Comparison of ENCODE assay signal across 11 cellular contexts in the genomic region with DNA sequence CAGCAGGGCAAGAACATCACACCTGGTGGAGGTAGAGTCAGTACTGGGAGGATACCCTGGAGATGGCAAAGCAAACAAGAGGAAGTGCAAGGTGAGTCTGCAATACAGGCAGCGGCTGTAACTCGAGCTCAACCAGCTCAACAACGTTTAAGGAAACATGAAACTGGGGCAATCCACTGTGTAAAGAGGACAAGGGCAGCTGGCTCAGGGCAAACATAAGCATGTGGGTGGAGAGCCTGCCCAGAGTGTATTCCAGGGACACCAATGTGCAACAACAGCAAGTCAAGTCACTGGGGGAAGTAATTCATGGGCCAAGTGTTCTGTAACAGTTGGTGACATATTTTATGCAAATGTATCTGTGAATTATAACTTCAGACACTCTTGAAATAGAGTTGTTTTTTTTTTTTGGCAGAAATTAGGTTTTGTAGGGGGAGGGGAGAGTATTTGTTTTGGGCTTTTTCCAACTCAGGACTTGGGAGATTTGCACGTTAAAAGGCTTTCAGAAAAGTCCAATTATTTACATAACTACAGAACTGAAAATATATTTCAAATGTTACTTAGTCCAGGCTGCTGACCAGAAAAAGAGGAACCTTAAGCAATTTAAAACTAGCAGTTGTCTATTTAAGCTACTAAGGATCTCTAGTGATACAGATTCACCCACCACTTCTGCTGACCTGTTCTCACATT. TPM values are rescaled to one million over a fixed set of nuclear protein-coding genes. Genes with fewer than 3 reads are reported as not detected.
DNase-seq lines count a peak whose midpoint lies in the region; ATAC-seq, FAIRE-seq and TF ChIP-seq lines count a peak whose summit lies in the region.
"Had no signal": no experiment of that assay in that cellular context is flagged by ENCODE, and none has a peak within 500 bp of the region (broad histone marks: within the 10 kb centered on the region; RNA-seq: fewer than 3 reads in every experiment).

No MANE protein-coding gene starts in this region.

- H3F3A ChIP-seq in SU-DHL-6 (ENCODE audit: insufficient read depth) = peaks cover 30% of the 10 kb centered on the region

- H3K4me3 Mint-ChIP-seq in activated naive CD4-positive, alpha-beta T cell treated with anti-CD3 and anti-CD28 coated beads for 36 hours = no peak overlapping the region
- no peak overlapping the region for H3K4me3 Mint-ChIP-seq in activated T-cell treated with anti-CD3 and anti-CD28 coated beads, Interleukin-2, amount 50 U/mL, for 72 hours

- no peaks in the 10 kb centered on the region for H4K20me1 ChIP-seq in SU-DHL-6 (ENCODE audit: low read depth, low read length)
- no peaks in the 10 kb centered on the region for H4K20me1 ChIP-seq in HepG2 (ENCODE audit: insufficient read depth, low read length)

- peak; percentile 95 for DNase-seq in DMS 273 (lab: John Stamatoyannopoulos, UW; ENCODE audit: unreplicated experiment)
- peak; percentile 97 for DNase-seq in NCI-H2029 treated with DMSO at 0.1 percent for 48 hours (lab: John Stamatoyannopoulos, UW)
- DNase-seq in HepG2 (ENCODE audit: low spot score) = peak; percentile 28
- no peak for DNase-seq in GM13976 (ENCODE audit: low spot score)
- DNase-seq in activated naive CD4-positive, alpha-beta T cell treated with anti-CD3 and anti-CD28 coated beads for 36 hours = no peak
- DNase-seq in activated T-cell treated with anti-CD3 and anti-CD28 coated beads, Interleukin-2, amount 50 U/mL, for 72 hours = no peak
- DNase-seq in activated CD4-positive, alpha-beta T cell treated with anti-CD3 and anti-CD28 coated beads for 1 hour = no peak
- DNase-seq: activated gamma-delta T cell, BE2C, Karpas-422 had no signal

- H3K4me2 ChIP-seq in SU-DHL-6 (ENCODE audit: low read depth, low read length, poor library complexity, severe bottlenecking) = peak overlapping the region; percentile 72
- H3K4me2 ChIP-seq in HepG2 (ENCODE audit: low read depth, low read length) = no peak overlapping the region

- H2AFZ ChIP-seq in SU-DHL-6 (ENCODE audit: low read depth, low read length, severe bottlenecking) = peak overlapping the region; percentile 78
- H2AFZ ChIP-seq in HepG2 (ENCODE audit: low read length) = no peak overlapping the region

- H3K4me3 ChIP-seq in SU-DHL-6 (ENCODE audit: insufficient read depth, low read length, poor library complexity, severe bottlenecking) (peak overlapping the region; percentile 25), HepG2 (replicated peaks in 1 of 3; ENCODE audit: insufficient read depth in 1 of 3, low read depth in 2 of 3, low read length in 3 of 3) (no peak overlapping the region)

- POLR2A ChIA-PET in HepG2 (lab: Yijun Ruan, JAX) = no interaction called here

- TF ChIP-seq CTCF in SU-DHL-6 (IDR thresholded peaks at IDR 0.05; ENCODE audit: insufficient read depth, low read length, poor library complexity, severe bottlenecking) (no peak), HepG2 (CRISPR knock-in tag; IDR thresholded peaks at IDR 0.05) (no peak), GM13976 (IDR thresholded peaks at IDR 0.05; ENCODE audit: borderline replicate concordance, control extremely low read depth, extremely low read depth, insufficient read depth, missing control alignments) (no peak)

- FAIRE-seq in HepG2 (lab: Jason Lieb, UNC) = peak; percentile 43

- no peak for TF ChIP-seq RAD21 in HepG2 (CRISPR knock-in tag; IDR thresholded peaks at IDR 0.05)

- 2% methylated on average over 4 of the region's 4 CpGs for whole genome bisulfite sequencing in HepG2 (ENCODE audit: low lambda C conversion rate)

- no peaks in the 10 kb centered on the region for H3K27me3 Mint-ChIP-seq in activated naive CD4-positive, alpha-beta T cell treated with anti-CD3 and anti-CD28 coated beads for 36 hours (ENCODE audit: low read depth)
- no peaks in the 10 kb centered on the region for H3K27me3 Mint-ChIP-seq in activated T-cell treated with anti-CD3 and anti-CD28 coated beads, Interleukin-2, amount 50 U/mL, for 72 hours (ENCODE audit: low read depth)

- H3K9me3 ChIP-seq in SU-DHL-6 (ENCODE audit: insufficient read depth, low read length) (no peaks in the 10 kb centered on the region; the same call in 1 of the 2 replicates), HepG2 (ENCODE audit: low read length) (peaks cover 7% of the 10 kb centered on the region; the same call in 1 of the 2 replicates)
- H3K9me3 ChIP-seq: BE2C had no signal

- no peaks in the 10 kb centered on the region for H3K9me2 ChIP-seq in SU-DHL-6 (replicated peaks; ENCODE audit: insufficient read depth, low read length)

- H3K27ac ChIP-seq in SU-DHL-6 (ENCODE audit: low read depth, low read length) (peak overlapping the region; percentile 95), HepG2 (ENCODE audit: extremely low read length, insufficient read depth, low read length) (no peak overlapping the region)

- in situ Hi-C loops in HepG2 (cut with HindIII; ENCODE audit: extremely low pct_ligation_motif_present, low pct_unique_long_range_greater_than_20kb) = no loop called here
- in situ Hi-C loops in GM13976 (cut with MboI; ENCODE audit: low sequenced_read_pairs, unreplicated experiment) = no loop called here

- H3K79me2 ChIP-seq in SU-DHL-6 (ENCODE audit: insufficient read depth, low read length) (no peaks in the 10 kb centered on the region), HepG2 (ENCODE audit: insufficient read depth, low read length) (no peaks in the 10 kb centered on the region)

- H3K9me3 Mint-ChIP-seq in activated naive CD4-positive, alpha-beta T cell treated with anti-CD3 and anti-CD28 coated beads for 36 hours = peaks cover 5% of the 10 kb centered on the region
- H3K9me3 Mint-ChIP-seq in activated T-cell treated with anti-CD3 and anti-CD28 coated beads, Interleukin-2, amount 50 U/mL, for 72 hours = peaks cover 3 to 14% of the 10 kb centered on the region in 2 donors

- no peaks in the 10 kb centered on the region for H3K36me3 ChIP-seq in SU-DHL-6 (ENCODE audit: low read length)
- H3K36me3 ChIP-seq in HepG2 (replicated peaks in 1 of 2; ENCODE audit: control insufficient read depth in 1 of 2, insufficient read depth in 2 of 2, low read length in 2 of 2) = no peaks in the 10 kb centered on the region
- H3K36me3 ChIP-seq: BE2C had no signal

- intact Hi-C loops in HepG2 (cut with micrococcal nuclease; ENCODE audit: unreplicated experiment) = no loop called here
- intact Hi-C loops in activated naive CD4-positive, alpha-beta T cell treated with anti-CD3 and anti-CD28 coated beads for 36 hours (cut with micrococcal nuclease) = no loop called here

- CTCF ChIA-PET in HepG2 (lab: Yijun Ruan, JAX; ENCODE audit: low intra/inter-chr PET ratio, low total read pairs) = no interaction called here
- CTCF ChIA-PET in activated naive CD4-positive, alpha-beta T cell treated with anti-CD3 and anti-CD28 coated beads for 36 hours (lab: Charles Lee) = interaction anchor here (0.6 kb wide), 1 partner anchor 44 kb away, joined by 3 read pairs; no protein-coding TSS in a partner anchor

- H3K4me1 ChIP-seq in HepG2 (ENCODE audit: insufficient read depth, low read length) = peaks cover 7% of the 10 kb centered on the region

- TF ChIP-seq EP300 in HepG2 (IDR thresholded peaks at IDR 0.05; ENCODE audit: low read depth in 2 of 2, low read length in 2 of 2) = no peak
- no peak for TF ChIP-seq EP300 in HepG2 (CRISPR knock-in tag; IDR thresholded peaks at IDR 0.05; ENCODE audit: borderline replicate concordance)

- peak overlapping the region; percentile 49 for H3K9ac ChIP-seq in SU-DHL-6 (ENCODE audit: low read length)
- no peak overlapping the region for H3K9ac ChIP-seq in HepG2 (ENCODE audit: insufficient read depth, low read depth, low read length)

- H3K4me1 Mint-ChIP-seq in activated naive CD4-positive, alpha-beta T cell treated with anti-CD3 and anti-CD28 coated beads for 36 hours (ENCODE audit: low read depth) = no peaks in the 10 kb centered on the region
- H3K4me1 Mint-ChIP-seq in activated T-cell treated with anti-CD3 and anti-CD28 coated beads, Interleukin-2, amount 50 U/mL, for 72 hours (ENCODE audit: low read depth) = no peaks in the 10 kb centered on the region

- no peak for TF ChIP-seq POLR2A in HepG2 (IDR thresholded peaks at IDR 0.05; ENCODE audit: insufficient read depth in 1 of 2, low read depth in 2 of 2, low read length in 2 of 2)

- no TSS peak for BruUV-seq in HepG2 (replicated peaks; lab: Mats Ljungman, UMichigan)

- no peaks in the 10 kb centered on the region for H3K36me3 Mint-ChIP-seq in activated naive CD4-positive, alpha-beta T cell treated with anti-CD3 and anti-CD28 coated beads for 36 hours (ENCODE audit: low read depth)
- no peaks in the 10 kb centered on the region for H3K36me3 Mint-ChIP-seq in activated T-cell treated with anti-CD3 and anti-CD28 coated beads, Interleukin-2, amount 50 U/mL, for 72 hours (ENCODE audit: insufficient read depth in 2 of 2)

- peak; percentile 94 for ATAC-seq in HepG2
- ATAC-seq in activated T-cell treated with anti-CD3 and anti-CD28 coated beads, Interleukin-2, amount 50 U/mL, for 72 hours (replicated peaks in 1 of 2) = no peak

- no peaks in the 10 kb centered on the region for H3K27me3 ChIP-seq in SU-DHL-6 (ENCODE audit: low read length)
- no peaks in the 10 kb centered on the region for H3K27me3 ChIP-seq in HepG2 (ENCODE audit: control insufficient read depth in 1 of 2, insufficient read depth in 2 of 2, low read length in 2 of 2)
- H3K27me3 ChIP-seq: BE2C had no signal

- no peak overlapping the region for H3K27ac Mint-ChIP-seq in activated naive CD4-positive, alpha-beta T cell treated with anti-CD3 and anti-CD28 coated beads for 36 hours
- H3K27ac Mint-ChIP-seq in activated T-cell treated with anti-CD3 and anti-CD28 coated beads, Interleukin-2, amount 50 U/mL, for 72 hours = no peak overlapping the region

RNA-seq across cellular contexts. Expression of a gene that starts 18.7 kb away (rescaled TPM):
- total RNA-seq in HepG2 (2016; rRNA removed; fragmentation: Illumina TruSeq; extraction: Trizol) = not detected in 2 replicates
- not detected in 2 replicates for total RNA-seq in HepG2 (2016; cell fraction: cytosol; rRNA removed; fragmentation: Illumina TruSeq; extraction: Trizol; ENCODE audit: low read depth)
- total RNA-seq in HepG2 (2016; cell fraction: insoluble cytoplasmic fraction; rRNA removed; fragmentation: Illumina TruSeq; extraction: Trizol) = not detected in 2 replicates
- not detected in 2 replicates for total RNA-seq in HepG2 (2016; cell fraction: membrane; rRNA removed; fragmentation: Illumina TruSeq; extraction: Trizol)
- not detected in 2 replicates for total RNA-seq in HepG2 (2016; cell fraction: nucleus; rRNA removed; fragmentation: Illumina TruSeq; extraction: Trizol)
- polyA plus RNA-seq in HepG2 (2011; rRNA removed) = not detected in 2 replicates
- not detected in 2 replicates for polyA plus RNA-seq in HepG2 (2011; cell fraction: cytosol; rRNA removed)
- not detected in 2 replicates for polyA plus RNA-seq in HepG2 (2011; cell fraction: nucleus; rRNA removed)
- polyA plus RNA-seq in HepG2 (2012) = not detected in 2 replicates
- not detected in 2 replicates for polyA plus RNA-seq in HepG2 (2016; cell fraction: cytosol; fragmentation: Illumina TruSeq; extraction: Trizol; ENCODE audit: low read depth)
- not detected in 2 replicates for polyA plus RNA-seq in HepG2 (2016; cell fraction: insoluble cytoplasmic fraction; fragmentation: Illumina TruSeq; extraction: Trizol; ENCODE audit: low read depth)
- not detected in 2 replicates for polyA plus RNA-seq in HepG2 (2016; cell fraction: membrane; fragmentation: Illumina TruSeq; extraction: Trizol; ENCODE audit: low read depth)
- polyA plus RNA-seq in HepG2 (2016; cell fraction: nucleus; fragmentation: Illumina TruSeq; extraction: Trizol; ENCODE audit: insufficient read depth, low read depth) = not detected in 2 replicates
- polyA minus RNA-seq in HepG2 (2011; rRNA and poly(A)+ RNA removed; ENCODE audit: low replicate concordance) = 0.96 TPM in 1 of 2 replicates, not detected in the other
- not detected in 2 replicates for polyA minus RNA-seq in HepG2 (2011; cell fraction: cytosol; rRNA and poly(A)+ RNA removed)
- not detected in 2 replicates for polyA minus RNA-seq in HepG2 (2011; cell fraction: nucleus; rRNA and poly(A)+ RNA removed)
- not detected for total RNA-seq in activated naive CD4-positive, alpha-beta T cell treated with anti-CD3 and anti-CD28 coated beads for 36 hours
- total RNA-seq in activated T-cell treated with anti-CD3 and anti-CD28 coated beads, Interleukin-2, amount 50 U/mL, for 72 hours = not detected

Comparison
In these comparisons a context has a peak if more than half of its experiments do, and no peak if none do; other contexts are left out.
1. DNase-seq: peak in DMS 273 (single experiment), NCI-H2029 treated with DMSO at 0.1 percent for 48 hours (single experiment) and HepG2 (single experiment); none in GM13976 (single experiment), activated naive CD4-positive, alpha-beta T cell treated with anti-CD3 and anti-CD28 coated beads for 36 hours (single experiment), activated T-cell treated with anti-CD3 and anti-CD28 coated beads, Interleukin-2, amount 50 U/mL, for 72 hours (0 of 2) and activated CD4-positive, alpha-beta T cell treated with anti-CD3 and anti-CD28 coated beads for 1 hour (single experiment).